Comparison of ENCODE assay signal across 1 cellular context in genomic region chr11:357582-357981, GRCh38.
TF ChIP-seq lines count a peak whose summit lies in the region.

No MANE protein-coding gene starts in this region.

TF ChIP-seq in HEK293, 187 proteins besides CTCF, POLR2A, EP300 and RAD21 (continued from another document):
- TF ChIP-seq ZNF138 (tag by site-specific recombination; IDR thresholded peaks at IDR 0.05; ENCODE audit: borderline replicate concordance): no peak
- TF ChIP-seq, protein P1, sequence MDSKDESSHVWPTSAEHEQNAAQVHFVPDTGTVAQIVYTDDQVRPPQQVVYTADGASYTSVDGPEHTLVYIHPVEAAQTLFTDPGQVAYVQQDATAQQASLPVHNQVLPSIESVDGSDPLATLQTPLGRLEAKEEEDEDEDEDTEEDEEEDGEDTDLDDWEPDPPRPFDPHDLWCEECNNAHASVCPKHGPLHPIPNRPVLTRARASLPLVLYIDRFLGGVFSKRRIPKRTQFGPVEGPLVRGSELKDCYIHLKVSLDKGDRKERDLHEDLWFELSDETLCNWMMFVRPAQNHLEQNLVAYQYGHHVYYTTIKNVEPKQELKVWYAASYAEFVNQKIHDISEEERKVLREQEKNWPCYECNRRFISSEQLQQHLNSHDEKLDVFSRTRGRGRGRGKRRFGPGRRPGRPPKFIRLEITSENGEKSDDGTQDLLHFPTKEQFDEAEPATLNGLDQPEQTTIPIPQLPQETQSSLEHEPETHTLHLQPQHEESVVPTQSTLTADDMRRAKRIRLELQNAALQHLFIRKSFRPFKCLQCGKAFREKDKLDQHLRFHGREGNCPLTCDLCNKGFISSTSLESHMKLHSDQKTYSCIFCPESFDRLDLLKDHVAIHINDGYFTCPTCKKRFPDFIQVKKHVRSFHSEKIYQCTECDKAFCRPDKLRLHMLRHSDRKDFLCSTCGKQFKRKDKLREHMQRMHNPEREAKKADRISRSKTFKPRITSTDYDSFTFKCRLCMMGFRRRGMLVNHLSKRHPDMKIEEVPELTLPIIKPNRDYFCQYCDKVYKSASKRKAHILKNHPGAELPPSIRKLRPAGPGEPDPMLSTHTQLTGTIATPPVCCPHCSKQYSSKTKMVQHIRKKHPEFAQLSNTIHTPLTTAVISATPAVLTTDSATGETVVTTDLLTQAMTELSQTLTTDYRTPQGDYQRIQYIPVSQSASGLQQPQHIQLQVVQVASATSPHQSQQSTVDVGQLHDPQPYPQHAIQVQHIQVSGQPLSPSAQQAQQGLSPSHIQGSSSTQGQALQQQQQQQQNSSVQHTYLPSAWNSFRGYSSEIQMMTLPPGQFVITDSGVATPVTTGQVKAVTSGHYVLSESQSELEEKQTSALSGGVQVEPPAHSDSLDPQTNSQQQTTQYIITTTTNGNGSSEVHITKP (tag by site-specific recombination; IDR thresholded peaks at IDR 0.05): no peak
- TF ChIP-seq, protein P2, sequence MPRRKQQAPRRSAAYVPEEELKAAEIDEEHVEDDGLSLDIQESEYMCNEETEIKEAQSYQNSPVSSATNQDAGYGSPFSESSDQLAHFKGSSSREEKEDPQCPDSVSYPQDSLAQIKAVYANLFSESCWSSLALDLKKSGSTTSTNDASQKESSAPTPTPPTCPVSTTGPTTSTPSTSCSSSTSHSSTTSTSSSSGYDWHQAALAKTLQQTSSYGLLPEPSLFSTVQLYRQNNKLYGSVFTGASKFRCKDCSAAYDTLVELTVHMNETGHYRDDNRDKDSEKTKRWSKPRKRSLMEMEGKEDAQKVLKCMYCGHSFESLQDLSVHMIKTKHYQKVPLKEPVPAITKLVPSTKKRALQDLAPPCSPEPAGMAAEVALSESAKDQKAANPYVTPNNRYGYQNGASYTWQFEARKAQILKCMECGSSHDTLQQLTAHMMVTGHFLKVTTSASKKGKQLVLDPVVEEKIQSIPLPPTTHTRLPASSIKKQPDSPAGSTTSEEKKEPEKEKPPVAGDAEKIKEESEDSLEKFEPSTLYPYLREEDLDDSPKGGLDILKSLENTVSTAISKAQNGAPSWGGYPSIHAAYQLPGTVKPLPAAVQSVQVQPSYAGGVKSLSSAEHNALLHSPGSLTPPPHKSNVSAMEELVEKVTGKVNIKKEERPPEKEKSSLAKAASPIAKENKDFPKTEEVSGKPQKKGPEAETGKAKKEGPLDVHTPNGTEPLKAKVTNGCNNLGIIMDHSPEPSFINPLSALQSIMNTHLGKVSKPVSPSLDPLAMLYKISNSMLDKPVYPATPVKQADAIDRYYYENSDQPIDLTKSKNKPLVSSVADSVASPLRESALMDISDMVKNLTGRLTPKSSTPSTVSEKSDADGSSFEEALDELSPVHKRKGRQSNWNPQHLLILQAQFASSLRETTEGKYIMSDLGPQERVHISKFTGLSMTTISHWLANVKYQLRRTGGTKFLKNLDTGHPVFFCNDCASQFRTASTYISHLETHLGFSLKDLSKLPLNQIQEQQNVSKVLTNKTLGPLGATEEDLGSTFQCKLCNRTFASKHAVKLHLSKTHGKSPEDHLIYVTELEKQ (tag by site-specific recombination; IDR thresholded peaks at IDR 0.05; ENCODE audit: borderline replicate concordance): no peak
- no peak for TF ChIP-seq ZNF121 (tag by site-specific recombination; IDR thresholded peaks at IDR 0.05)
TF ChIP-seq in HEK293: peak in this region for 4.
